In genomic region chr3:183541235-183541655, GRCh38 we compare ENCODE assay signal across 13 cellular contexts. TPM values are rescaled to one million over a fixed set of nuclear protein-coding genes. Genes with fewer than 3 reads are reported as not detected.
DNase-seq lines count a peak whose midpoint lies in the region; ATAC-seq and TF ChIP-seq lines count a peak whose summit lies in the region.
"Had no signal": no experiment of that assay in that cellular context is flagged by ENCODE, and none has a peak within 500 bp of the region (broad histone marks: within the 10 kb centered on the region; RNA-seq: fewer than 3 reads in every experiment).

No MANE protein-coding gene starts in this region.

- H3K4me1 Mint-ChIP-seq in CD4-positive, alpha-beta memory T cell, result peaks cover 59 to 96% (median 83%) of the 10 kb centered on the region in 4 donors
- peaks cover 68 to 100% (median 98%) of the 10 kb centered on the region in 7 donors for H3K4me1 Mint-ChIP-seq in naive thymus-derived CD4-positive, alpha-beta T cell

- H3K27ac ChIP-seq in CD4-positive, alpha-beta memory T cell (ENCODE audit: low read depth, low read length), result no peak overlapping the region
- H3K27ac ChIP-seq in Peyer's patch, result peak overlapping the region in 3 of 4 donors; percentile 30 to 78 (median 56)
- H3K27ac ChIP-seq in naive thymus-derived CD4-positive, alpha-beta T cell (ENCODE audit: low read depth, low read length), result no peak overlapping the region

- peak overlapping the region; percentile 39 to 94 (median 84) for H3K27ac Mint-ChIP-seq in CD4-positive, alpha-beta memory T cell
- peak overlapping the region; percentile 68 to 93 (median 85) for H3K27ac Mint-ChIP-seq in naive thymus-derived CD4-positive, alpha-beta T cell

- POLR2A ChIA-PET in CD4-positive, alpha-beta memory T cell (lab: Charles Lee; ENCODE audit: partially characterized antibody), result interaction anchor here (0.9 to 2.1 kb wide), 3 partner anchors 12 to 114 kb away, joined by 3 to 9 read pairs (median 6); no protein-coding TSS in a partner anchor
- POLR2A ChIA-PET in naive thymus-derived CD4-positive, alpha-beta T cell (lab: Charles Lee), result interaction anchor here (0.6 to 1.4 kb wide), 3 partner anchors 9 to 158 kb away, joined by 3 to 6 read pairs (median 4); partner anchors contain the start of gene KLHL6

- no peaks in the 10 kb centered on the region for H3K27me3 Mint-ChIP-seq in CD4-positive, alpha-beta memory T cell
- no peaks in the 10 kb centered on the region for H3K27me3 Mint-ChIP-seq in naive thymus-derived CD4-positive, alpha-beta T cell

- H3K36me3 ChIP-seq in CD4-positive, alpha-beta memory T cell (ENCODE audit: insufficient read depth, low read length), result no peaks in the 10 kb centered on the region
- no peaks in the 10 kb centered on the region for H3K36me3 ChIP-seq in Peyer's patch
- H3K36me3 ChIP-seq in naive thymus-derived CD4-positive, alpha-beta T cell (ENCODE audit: control insufficient read depth in 2 of 3, insufficient read depth in 3 of 3, low read length in 3 of 3), result peaks cover 0 to 3% (median 0%) of the 10 kb centered on the region in 3 experiments

- ATAC-seq in naive thymus-derived CD4-positive, alpha-beta T cell, result no peak
- ATAC-seq in GM21447 (IDR thresholded peaks at IDR 0.05; ENCODE audit: unreplicated experiment), result no peak
- ATAC-seq: HepG2 had no signal

- H3K9me3 ChIP-seq in CD4-positive, alpha-beta memory T cell (ENCODE audit: control insufficient read depth in 1 of 2, low read length in 2 of 2), result no peaks in the 10 kb centered on the region
- no peaks in the 10 kb centered on the region for H3K9me3 ChIP-seq in Peyer's patch
- H3K9me3 ChIP-seq in naive thymus-derived CD4-positive, alpha-beta T cell (ENCODE audit: control insufficient read depth in 2 of 3, low read length in 3 of 3), result no peaks in the 10 kb centered on the region

- H3K9me3 Mint-ChIP-seq in CD4-positive, alpha-beta memory T cell, result no peaks in the 10 kb centered on the region
- H3K9me3 Mint-ChIP-seq in naive thymus-derived CD4-positive, alpha-beta T cell, result no peaks in the 10 kb centered on the region

- H3K36me3 Mint-ChIP-seq in CD4-positive, alpha-beta memory T cell, result peaks cover 14 to 25% of the 10 kb centered on the region in 2 donors
- H3K36me3 Mint-ChIP-seq in naive thymus-derived CD4-positive, alpha-beta T cell, result peaks cover 0 to 38% (median 28%) of the 10 kb centered on the region in 5 donors

- intact Hi-C loops in CD4-positive, alpha-beta memory T cell (cut with micrococcal nuclease), result no loop called here
- intact Hi-C loops in naive thymus-derived CD4-positive, alpha-beta T cell (cut with micrococcal nuclease), result loop anchor here in 1 of 2 donors (1.0 kb wide), 2 partner anchors 13 to 14 kb away; no protein-coding TSS in a partner anchor

- TF ChIP-seq CTCF in GM12873 (IDR thresholded peaks at IDR 0.05; ENCODE audit: insufficient read depth, low read depth, low read length, missing control alignments) (peak; percentile 2), Peyer's patch (IDR thresholded peaks at IDR 0.05) (no peak)

- peak overlapping the region in 7 of 8 donors; percentile 46 to 72 (median 59) for H3K4me3 Mint-ChIP-seq in CD4-positive, alpha-beta memory T cell
- peak overlapping the region; percentile 39 to 80 (median 63) for H3K4me3 Mint-ChIP-seq in naive thymus-derived CD4-positive, alpha-beta T cell

- CTCF ChIA-PET in CD4-positive, alpha-beta memory T cell (lab: Charles Lee; ENCODE audit: partially characterized antibody), result interaction anchor here (0.9 to 1.6 kb wide), 3 partner anchors 14 to 226 kb away, joined by 3 to 5 read pairs (median 3); partner anchors contain the start of gene KLHL6
- CTCF ChIA-PET in naive thymus-derived CD4-positive, alpha-beta T cell (lab: Charles Lee), result interaction anchor here (0.7 to 1.0 kb wide), 3 partner anchors 9 to 27 kb away, joined by 3 to 4 read pairs (median 4); no protein-coding TSS in a partner anchor

- DNase-seq in CD4-positive, alpha-beta memory T cell, result no peak
- DNase-seq in Peyer's patch (no peak), DMS79 (lab: John Stamatoyannopoulos, UW) (no peak), NOMO-1 treated with dmso at 0.1 percent for 144 hours (lab: John Stamatoyannopoulos, UW; ENCODE audit: unreplicated experiment) (no peak)
- DNase-seq in naive thymus-derived CD4-positive, alpha-beta T cell, result no peak
- DNase-seq: activated CD4-positive, alpha-beta T cell treated with anti-CD3 and anti-CD28 coated beads for 48 hours; DMS153; HCEC 1CT; NCI-H1436 treated with DMSO at 0.1 percent for 48 hours; stimulated activated CD4-positive, alpha-beta T cell treated with anti-CD3 and anti-CD28 coated beads, Interleukin-4, amount 100 ng/mL, for 1 hour had no signal

- H3K4me3 ChIP-seq in CD4-positive, alpha-beta memory T cell (ENCODE audit: low read length in 2 of 2), result no peak overlapping the region
- H3K4me3 ChIP-seq in Peyer's patch, result no peak overlapping the region
- no peak overlapping the region for H3K4me3 ChIP-seq in naive thymus-derived CD4-positive, alpha-beta T cell (ENCODE audit: low read length)

- H3K27me3 ChIP-seq in CD4-positive, alpha-beta memory T cell (ENCODE audit: insufficient read depth, low read length), result no peaks in the 10 kb centered on the region
- H3K27me3 ChIP-seq in Peyer's patch, result no peaks in the 10 kb centered on the region
- H3K27me3 ChIP-seq in naive thymus-derived CD4-positive, alpha-beta T cell (ENCODE audit: control insufficient read depth in 2 of 2, insufficient read depth in 2 of 2, low read length in 2 of 2), result no peaks in the 10 kb centered on the region

- H3K4me1 ChIP-seq in CD4-positive, alpha-beta memory T cell (ENCODE audit: insufficient read depth, low read length), result peaks cover 85% of the 10 kb centered on the region
- peaks cover 0 to 41% (median 16%) of the 10 kb centered on the region in 4 donors for H3K4me1 ChIP-seq in Peyer's patch
- peaks cover 11 to 63% of the 10 kb centered on the region in 2 donors for H3K4me1 ChIP-seq in naive thymus-derived CD4-positive, alpha-beta T cell (ENCODE audit: control insufficient read depth in 2 of 2, insufficient read depth in 2 of 2, low read length in 2 of 2)

- no peak for TF ChIP-seq POLR2A in Peyer's patch (IDR thresholded peaks at IDR 0.05)

RNA-seq across cellular contexts. Expression of gene KLHL6, which starts 14.3 kb away (rescaled TPM):
- total RNA-seq in CD4-positive, alpha-beta memory T cell, result 10 to 100 TPM; 55.9 to 56.1 TPM
- 10 to 100 TPM in 1 of 2 donors, 1 to 10 TPM in 1; 8.4 to 23.1 TPM for polyA plus RNA-seq in CD4-positive, alpha-beta memory T cell
- 10 to 100 TPM in 1 of 4 donors, 1 to 10 TPM in 3; 1.6 to 53.6 (median 4.9) TPM for total RNA-seq in Peyer's patch
- total RNA-seq in naive thymus-derived CD4-positive, alpha-beta T cell, result 10 to 100 TPM; 37.7 to 72.9 (median 41.5) TPM
- polyA plus RNA-seq in naive thymus-derived CD4-positive, alpha-beta T cell, result 10 to 100 TPM; 25.8 to 32.9 TPM
- total RNA-seq: HepG2 had no signal
- polyA plus RNA-seq: HepG2 had no signal

Comparison
In these comparisons a context has a peak if more than half of its experiments do, and no peak if none do; other contexts are left out.
1. H3K27ac ChIP-seq: peak in Peyer's patch (3 of 4); none in CD4-positive, alpha-beta memory T cell (single experiment) and naive thymus-derived CD4-positive, alpha-beta T cell (single experiment).